ENCODE assay signal across 7 cellular contexts in the genomic region with DNA sequence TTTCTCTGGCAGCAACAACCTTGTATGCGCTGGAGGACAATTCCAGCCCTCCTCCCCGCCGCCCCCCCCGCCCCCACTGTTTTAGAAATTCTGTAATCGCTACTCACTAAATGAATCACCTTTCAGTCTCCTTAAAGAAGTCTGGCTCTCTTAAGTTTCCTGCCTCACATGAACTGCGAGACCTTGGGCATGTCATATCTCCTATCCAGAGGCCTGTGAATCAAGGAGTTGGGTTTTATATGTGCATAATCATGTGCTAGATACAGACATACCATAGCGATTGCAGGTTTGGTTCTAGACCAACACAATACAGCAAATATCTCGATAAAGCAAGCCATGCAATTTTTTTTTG. TPM values are rescaled to one million over a fixed set of nuclear protein-coding genes. Genes with fewer than 3 reads are reported as not detected.
DNase-seq lines count a peak whose midpoint lies in the region; ATAC-seq lines count a peak whose summit lies in the region.

No MANE protein-coding gene starts in this region.

- peaks cover 31% of the 10 kb centered on the region for H3K36me3 ChIP-seq in mesodermal cell (ENCODE audit: control insufficient read depth, insufficient read depth, low read length)

- H3K9me3 Mint-ChIP-seq in activated naive CD8-positive, alpha-beta T cell treated with anti-CD3 and anti-CD28 coated beads, Interleukin-2, amount 50 U/mL, for 24 hours, result no peaks in the 10 kb centered on the region

- H3K4me1 Mint-ChIP-seq in activated naive CD8-positive, alpha-beta T cell treated with anti-CD3 and anti-CD28 coated beads, Interleukin-2, amount 50 U/mL, for 24 hours, result peaks cover 31% of the 10 kb centered on the region

- H3K27me3 Mint-ChIP-seq in activated naive CD8-positive, alpha-beta T cell treated with anti-CD3 and anti-CD28 coated beads, Interleukin-2, amount 50 U/mL, for 24 hours, result no peaks in the 10 kb centered on the region

- no peaks in the 10 kb centered on the region for H3K4me1 ChIP-seq in mesodermal cell (ENCODE audit: control insufficient read depth, insufficient read depth, low read length, poor library complexity, severe bottlenecking)

- peak; percentile 15 for ATAC-seq in GM19372 (IDR thresholded peaks at IDR 0.05; ENCODE audit: low read depth, unreplicated experiment)
- peak; percentile 5 for ATAC-seq in HG03139 (IDR thresholded peaks at IDR 0.05; ENCODE audit: unreplicated experiment)
- ATAC-seq in activated naive CD8-positive, alpha-beta T cell treated with anti-CD3 and anti-CD28 coated beads, Interleukin-2, amount 50 U/mL, for 24 hours, result peak; percentile 41

- H3K4me3 Mint-ChIP-seq in activated naive CD8-positive, alpha-beta T cell treated with anti-CD3 and anti-CD28 coated beads, Interleukin-2, amount 50 U/mL, for 24 hours, result peak overlapping the region; percentile 92

- DNase-seq in activated naive CD8-positive, alpha-beta T cell treated with anti-CD3 and anti-CD28 coated beads, Interleukin-2, amount 50 U/mL, for 24 hours, result no peak
- DNase-seq in hepatic stellate cell (ENCODE audit: low spot score) (no peak), NCI-H82 (lab: John Stamatoyannopoulos, UW) (no peak)
- no peak for DNase-seq in stimulated activated CD4-positive, alpha-beta T cell treated with anti-CD3 and anti-CD28 coated beads, Interleukin-2, amount 100 ng/mL, for 24 hours

- no peak overlapping the region for H3K27ac ChIP-seq in mesodermal cell (ENCODE audit: low read depth, low read length, severe bottlenecking)

- H3K9me3 ChIP-seq in mesodermal cell (ENCODE audit: control insufficient read depth, low read length), result no peaks in the 10 kb centered on the region

- peaks cover 23% of the 10 kb centered on the region for H3K36me3 Mint-ChIP-seq in activated naive CD8-positive, alpha-beta T cell treated with anti-CD3 and anti-CD28 coated beads, Interleukin-2, amount 50 U/mL, for 24 hours (ENCODE audit: low read depth)

- peak overlapping the region; percentile 95 for H3K27ac Mint-ChIP-seq in activated naive CD8-positive, alpha-beta T cell treated with anti-CD3 and anti-CD28 coated beads, Interleukin-2, amount 50 U/mL, for 24 hours

- peak overlapping the region; percentile 84 for H3K4me3 ChIP-seq in mesodermal cell (ENCODE audit: extremely low read depth, insufficient read depth, low read length, poor library complexity, severe bottlenecking)

- WGBS in mesodermal cell (ENCODE audit: insufficient coverage in 2 of 2), 2 experiments, result 100% methylated on average over 2 of the region's 8 CpGs; no CpG with 5 or more reads in 1 of the 2 experiments

RNA-seq across cellular contexts. Expression of a gene that starts 0.3 kb away (rescaled TPM):
- polyA plus RNA-seq in mesodermal cell (2013, experiment 1 of 2), result 55.1 TPM
- 57.7 TPM for polyA plus RNA-seq in mesodermal cell (2013, experiment 2 of 2)
